ENCODE assay signal across 8 cellular contexts in the genomic region with DNA sequence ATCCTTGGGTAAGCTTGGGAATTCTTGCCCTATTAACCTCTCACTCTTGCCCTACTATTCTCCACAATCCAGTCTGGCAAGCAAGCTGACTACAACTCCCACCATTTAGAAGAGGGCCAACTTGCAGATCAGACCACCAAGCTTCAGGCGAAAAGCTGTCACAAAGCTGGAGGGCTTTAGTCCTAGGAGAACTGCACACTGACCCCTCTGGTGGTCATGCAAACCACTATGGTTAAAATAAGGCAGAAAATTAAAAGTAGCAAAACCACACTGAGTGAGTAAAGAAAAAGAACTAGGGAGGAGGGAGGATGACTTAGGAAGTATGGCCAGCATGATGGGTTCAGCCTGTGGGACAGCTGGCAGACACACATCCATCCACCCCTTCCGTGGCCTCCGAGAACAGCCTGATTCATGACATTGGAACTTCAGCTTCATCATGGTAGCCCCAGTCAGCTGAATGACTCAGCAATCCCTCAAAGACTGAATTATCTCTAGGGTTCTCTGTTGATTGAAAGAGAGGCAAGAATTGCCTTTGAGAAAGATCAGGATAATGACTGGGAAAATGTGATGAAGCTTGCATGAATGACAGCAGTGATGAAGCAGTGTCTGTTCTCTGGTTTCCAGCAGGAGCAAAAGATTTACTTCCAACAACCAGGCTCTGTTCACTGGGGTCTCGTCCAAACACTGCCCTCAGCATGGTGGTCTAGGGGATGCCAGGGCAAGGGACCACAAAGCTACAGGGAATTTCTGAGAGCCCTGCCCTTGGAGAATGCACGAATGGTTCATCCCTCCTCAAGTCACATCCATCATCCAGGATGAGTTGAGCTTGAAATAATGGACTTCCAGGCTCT. TPM values are rescaled to one million over a fixed set of nuclear protein-coding genes. Genes with fewer than 3 reads are reported as not detected.
DNase-seq lines count a peak whose midpoint lies in the region; ATAC-seq, FAIRE-seq and TF ChIP-seq lines count a peak whose summit lies in the region.

No MANE protein-coding gene starts in this region.

- H3K18ac ChIP-seq in mesenchymal stem cell (ENCODE audit: low read depth in 1 of 2, low read length in 2 of 2) = peak overlapping the region; percentile 84 to 93

- H2BK120ac ChIP-seq in mesenchymal stem cell (ENCODE audit: low read depth, low read length) = peak overlapping the region; percentile 77

- H3K14ac ChIP-seq in mesenchymal stem cell (ENCODE audit: low read length in 2 of 2) = no peak overlapping the region

- H3K9me3 ChIP-seq in mesenchymal stem cell (ENCODE audit: control insufficient read depth, low read length) = no peaks in the 10 kb centered on the region
- no peaks in the 10 kb centered on the region for H3K9me3 ChIP-seq in CD4-positive, alpha-beta memory T cell (ENCODE audit: control insufficient read depth in 1 of 2, low read length in 2 of 2)

- no peak for TF ChIP-seq EP300 in Ishikawa (IDR thresholded peaks at IDR 0.05; ENCODE audit: borderline replicate concordance)

- peaks cover 33% of the 10 kb centered on the region for H3K4me1 ChIP-seq in ACC112 (ENCODE audit: control insufficient read depth, insufficient read depth, low read length, unreplicated experiment)
- H3K4me1 ChIP-seq in mesenchymal stem cell (ENCODE audit: control insufficient read depth, insufficient read depth, low read depth, low read length) = peaks cover 12% of the 10 kb centered on the region
- H3K4me1 ChIP-seq in CD4-positive, alpha-beta memory T cell (ENCODE audit: insufficient read depth, low read length) = peaks cover 24% of the 10 kb centered on the region

- intact Hi-C loops in CD14-positive monocyte (cut with micrococcal nuclease) = no loop called here
- intact Hi-C loops in CD4-positive, alpha-beta memory T cell (cut with micrococcal nuclease) = no loop called here

- peaks cover 20% of the 10 kb centered on the region for H3K79me1 ChIP-seq in mesenchymal stem cell (replicated peaks; ENCODE audit: low read length, poor library complexity, severe bottlenecking)

- no peak for TF ChIP-seq RAD21 in Ishikawa (IDR thresholded peaks at IDR 0.05; ENCODE audit: low read depth)

- no peaks in the 10 kb centered on the region for H3K36me3 Mint-ChIP-seq in CD14-positive monocyte
- no peaks in the 10 kb centered on the region for H3K36me3 Mint-ChIP-seq in CD4-positive, alpha-beta memory T cell

- ATAC-seq in GM18520 (IDR thresholded peaks at IDR 0.05; ENCODE audit: unreplicated experiment) = no peak

- no peak overlapping the region for H3K4me2 ChIP-seq in mesenchymal stem cell (ENCODE audit: low read length, poor library complexity, severe bottlenecking)

- POLR2A ChIA-PET in CD4-positive, alpha-beta memory T cell (lab: Charles Lee; ENCODE audit: partially characterized antibody) = no interaction called here

- H3K9me3 Mint-ChIP-seq in CD14-positive monocyte = peaks cover 0 to 1% (median 0%) of the 10 kb centered on the region in 7 donors
- H3K9me3 Mint-ChIP-seq in CD4-positive, alpha-beta memory T cell = no peaks in the 10 kb centered on the region

- peak overlapping the region; percentile 66 for H2BK15ac ChIP-seq in mesenchymal stem cell (ENCODE audit: low read depth, poor library complexity, severe bottlenecking)

- peak overlapping the region; percentile 88 for H4K91ac ChIP-seq in mesenchymal stem cell (ENCODE audit: low read length)

- peaks cover 0 to 2% (median 0%) of the 10 kb centered on the region in 3 donors for H3K27me3 Mint-ChIP-seq in CD14-positive monocyte (ENCODE audit: low read depth in 3 of 3)
- H3K27me3 Mint-ChIP-seq in CD4-positive, alpha-beta memory T cell = no peaks in the 10 kb centered on the region

- peak overlapping the region; percentile 84 for H4K8ac ChIP-seq in mesenchymal stem cell (ENCODE audit: low read length)

- peak overlapping the region; percentile 31 for H2BK5ac ChIP-seq in mesenchymal stem cell (ENCODE audit: low read depth, low read length, poor library complexity, severe bottlenecking)

- no peak overlapping the region for H3K4me3 Mint-ChIP-seq in CD14-positive monocyte
- H3K4me3 Mint-ChIP-seq in CD4-positive, alpha-beta memory T cell = no peak overlapping the region

- no peak overlapping the region for H3K27ac Mint-ChIP-seq in CD14-positive monocyte
- no peak overlapping the region for H3K27ac Mint-ChIP-seq in CD4-positive, alpha-beta memory T cell

- peak overlapping the region; percentile 71 to 96 for H2BK12ac ChIP-seq in mesenchymal stem cell (ENCODE audit: low read length in 2 of 2)

- H3K23ac ChIP-seq in mesenchymal stem cell (ENCODE audit: low read length in 2 of 2) = no peak overlapping the region

- H3K27me3 ChIP-seq in ACC112 (ENCODE audit: insufficient read depth, low read length) (no peaks in the 10 kb centered on the region), bronchial epithelial cell (ENCODE audit: control insufficient read depth, insufficient read depth, low read length) (no peaks in the 10 kb centered on the region), mesenchymal stem cell (ENCODE audit: control insufficient read depth in 1 of 2, insufficient read depth in 1 of 2, low read length in 2 of 2) (no peaks in the 10 kb centered on the region)
- no peaks in the 10 kb centered on the region for H3K27me3 ChIP-seq in CD4-positive, alpha-beta memory T cell (ENCODE audit: insufficient read depth, low read length)

- peak overlapping the region; percentile 43 to 69 for H3K4ac ChIP-seq in mesenchymal stem cell (ENCODE audit: low read depth in 1 of 2, low read length in 2 of 2)

- DNase-seq in bronchial epithelial cell (ENCODE audit: low read depth) = peak; percentile 95
- DNase-seq in mesenchymal stem cell = peak; percentile 99
- no peak for DNase-seq in GM19239 (ENCODE audit: insufficient read length, low spot score)
- no peak for DNase-seq in CD14-positive monocyte (ENCODE audit: low spot score)
- DNase-seq in CD4-positive, alpha-beta memory T cell = no peak

- H3K27ac ChIP-seq in ACC112 (ENCODE audit: low read depth, low read length) (peak overlapping the region; percentile 93), mesenchymal stem cell (ENCODE audit: low read length, poor library complexity, severe bottlenecking) (peak overlapping the region; percentile 90)
- no peak overlapping the region for H3K27ac ChIP-seq in CD4-positive, alpha-beta memory T cell (ENCODE audit: low read depth, low read length)

- H3K36me3 ChIP-seq in ACC112 (ENCODE audit: insufficient read depth, low read length) = no peaks in the 10 kb centered on the region
- H3K36me3 ChIP-seq in bronchial epithelial cell (ENCODE audit: control insufficient read depth, insufficient read depth, low read length) = no peaks in the 10 kb centered on the region
- H3K36me3 ChIP-seq in mesenchymal stem cell (ENCODE audit: control insufficient read depth in 1 of 2, insufficient read depth in 2 of 2, low read depth in 1 of 2, low read length in 2 of 2) = no peaks in the 10 kb centered on the region
- H3K36me3 ChIP-seq in CD4-positive, alpha-beta memory T cell (ENCODE audit: insufficient read depth, low read length) = no peaks in the 10 kb centered on the region

- peaks cover 8% of the 10 kb centered on the region for H3K4me1 Mint-ChIP-seq in CD14-positive monocyte
- H3K4me1 Mint-ChIP-seq in CD4-positive, alpha-beta memory T cell = peaks cover 14 to 35% (median 24%) of the 10 kb centered on the region in 4 donors

- peak overlapping the region; percentile 69 for H2AK5ac ChIP-seq in mesenchymal stem cell (ENCODE audit: low read length, severe bottlenecking)

- TF ChIP-seq CTCF in bronchial epithelial cell (IDR thresholded peaks at IDR 0.05; ENCODE audit: insufficient read depth, low read length, severe bottlenecking) = no peak
- TF ChIP-seq CTCF in CD14-positive monocyte (IDR thresholded peaks at IDR 0.05) = no peak

- H3K79me2 ChIP-seq in ACC112 (ENCODE audit: control insufficient read depth, insufficient read depth, low read length, unreplicated experiment) = peaks cover 2% of the 10 kb centered on the region

- 19% methylated on average over 5 of the region's 5 CpGs for WGBS in mesenchymal stem cell

- H3K9ac ChIP-seq in mesenchymal stem cell (ENCODE audit: low read length) = peak overlapping the region; percentile 72

- H3K4me3 ChIP-seq in ACC112 (ENCODE audit: low read depth, low read length) (peak overlapping the region; percentile 64), bronchial epithelial cell (ENCODE audit: low read depth, low read length) (no peak overlapping the region), mesenchymal stem cell (ENCODE audit: insufficient read depth in 1 of 2, low read depth in 1 of 2, low read length in 2 of 2) (peak overlapping the region in 1 of 2 experiments; percentile 55)
- H3K4me3 ChIP-seq in CD4-positive, alpha-beta memory T cell (ENCODE audit: low read length in 2 of 2) = no peak overlapping the region

- CTCF ChIA-PET in CD4-positive, alpha-beta memory T cell (lab: Charles Lee; ENCODE audit: partially characterized antibody) = interaction anchor here (1.1 to 1.5 kb wide), 2 partner anchors 9 to 84 kb away, joined by 4 to 5 read pairs; no protein-coding TSS in a partner anchor

- FAIRE-seq in bronchial epithelial cell (lab: Jason Lieb, UNC) (no peak), GM19239 (lab: Jason Lieb, UNC) (no peak)

- peak overlapping the region; percentile 60 for H2AFZ ChIP-seq in ACC112 (ENCODE audit: low read length, unreplicated experiment)
- H2AFZ ChIP-seq in mesenchymal stem cell (ENCODE audit: low read depth, low read length) = no peak overlapping the region

TF ChIP-seq in Ishikawa, 13 proteins besides CTCF, POLR2A, EP300 and RAD21:
- TF ChIP-seq ZBTB7A (IDR thresholded peaks at IDR 0.05; ENCODE audit: low read depth) (no peak), YY1 (IDR thresholded peaks at IDR 0.05; ENCODE audit: low read depth) (peak; percentile 59; the same call in 1 of the 2 replicates), TEAD4 (IDR thresholded peaks at IDR 0.05) (peak; percentile 38; the same call in 1 of the 2 replicates)

RNA-seq across cellular contexts. Expression of a gene that starts 24.4 kb away (rescaled TPM):
- total RNA-seq in bronchial epithelial cell = 2.4 and 2.9 TPM in 2 replicates
- polyA plus RNA-seq in mesenchymal stem cell (2013, experiment 1 of 2) = 4.4 TPM
- polyA plus RNA-seq in mesenchymal stem cell (2013, experiment 2 of 2) = 4.2 TPM
- under 1 TPM in 1 of 2 donors, not detected in 1; 0.08 TPM for polyA plus RNA-seq in CD14-positive monocyte
- 10 to 100 TPM; 15.7 to 16.8 TPM for total RNA-seq in CD4-positive, alpha-beta memory T cell
- polyA plus RNA-seq in CD4-positive, alpha-beta memory T cell = 1 to 10 TPM in 1 of 2 donors, under 1 TPM in 1; 0.77 to 3.3 TPM

Comparison
In these comparisons a context has a peak if more than half of its experiments do, and no peak if none do; other contexts are left out.
1. DNase-seq: peak in bronchial epithelial cell (single experiment) and mesenchymal stem cell (single experiment); none in GM19239 (single experiment), CD14-positive monocyte (single experiment) and CD4-positive, alpha-beta memory T cell (0 of 5).